Comparison of ENCODE assay signal across 3 cellular contexts in the genomic region with DNA sequence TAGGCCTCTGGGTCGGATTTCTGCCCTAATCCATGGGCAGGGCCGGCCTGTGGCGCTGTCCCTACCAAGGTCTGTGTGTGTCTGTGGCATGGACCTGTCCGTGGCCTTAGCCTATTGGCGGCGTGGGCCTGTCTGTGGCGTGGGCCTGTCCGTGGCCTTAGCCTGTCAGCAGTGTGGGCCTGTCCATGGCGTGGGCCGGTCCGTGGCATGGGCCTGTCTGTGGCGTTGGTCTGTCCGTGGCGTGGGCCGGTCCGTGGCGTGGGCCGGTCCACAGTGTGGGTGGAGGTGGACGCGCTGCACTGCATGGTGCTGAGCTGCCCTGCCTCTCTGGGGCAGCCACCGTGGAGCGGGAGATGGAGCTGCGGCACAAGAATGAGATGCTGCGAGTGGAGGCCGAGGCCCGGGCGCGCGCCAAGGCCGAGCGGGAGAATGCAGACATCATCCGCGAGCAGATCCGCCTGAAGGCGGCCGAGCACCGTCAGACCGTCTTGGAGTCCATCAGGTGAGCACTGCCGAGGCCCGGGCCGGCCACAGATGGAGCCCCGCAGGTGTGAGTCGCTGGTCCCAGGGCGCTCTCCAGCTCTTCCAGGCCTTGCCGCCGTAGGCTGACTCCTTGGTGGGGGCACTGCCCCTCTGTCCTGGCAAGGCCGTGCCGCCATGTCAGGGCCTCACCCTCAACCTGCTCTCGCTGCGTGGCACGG. TPM values are rescaled to one million over a fixed set of nuclear protein-coding genes. Genes with fewer than 3 reads are reported as not detected.
"Had no signal": no experiment of that assay in that cellular context is flagged by ENCODE, and none has a peak within 500 bp of the region (broad histone marks: within the 10 kb centered on the region; RNA-seq: fewer than 3 reads in every experiment).

No MANE protein-coding gene starts in this region.

RNA-seq across cellular contexts. Expression of a gene that starts 20.5 kb away (rescaled TPM):
- total RNA-seq: activated CD4-positive, alpha-beta T cell treated with anti-CD3 and anti-CD28 coated beads, Interleukin-2, amount 10 ng/mL, durations not matched to agents 24 days and 14 days; activated naive CD4-positive, alpha-beta T cell treated with anti-CD3 and anti-CD28 coated beads for 36 hours; ascending aorta had no signal
